In genomic region chr12:2764398-2764797, GRCh38 we compare ENCODE assay signal across 2 cellular contexts.
A peak's percentile ranks its signal among the peaks of the same experiment; 100 is the strongest.
TF ChIP-seq lines count a peak whose summit lies in the region.

No MANE protein-coding gene starts in this region.

TF ChIP-seq in liver, 16 proteins besides CTCF, POLR2A, EP300 and RAD21:
- TF ChIP-seq RXRA (IDR thresholded peaks at IDR 0.05) (peak; percentile 81 to 86), GABPA (IDR thresholded peaks at IDR 0.05 in 1 of 2, conservative IDR thresholded peaks at IDR 0.05 in 1 of 2) (peak in 1 of 2 donors; percentile 42), REST (IDR thresholded peaks at IDR 0.05) (peak; percentile 95), ATF3 (IDR thresholded peaks at IDR 0.05) (peak; percentile 14), HNF4A (conservative IDR thresholded peaks at IDR 0.05) (peak; percentile 94 to 95), SP1 (IDR thresholded peaks at IDR 0.05) (peak; percentile 87), TAF1 (conservative IDR thresholded peaks at IDR 0.05) (no peak), YY1 (IDR thresholded peaks at IDR 0.05) (peak; percentile 73), EGR1 (IDR thresholded peaks at IDR 0.05; ENCODE audit: low read depth in 2 of 2) (no peak), NR2F2 (IDR thresholded peaks at IDR 0.05) (peak; percentile 57), JUND (IDR thresholded peaks at IDR 0.05) (peak; percentile 30 to 66), ZBTB33 (IDR thresholded peaks at IDR 0.05) (peak; percentile 76), FOXA1 (IDR thresholded peaks at IDR 0.05) (peak; percentile 64), HNF4G (IDR thresholded peaks at IDR 0.05) (peak; percentile 42), MAX (IDR thresholded peaks at IDR 0.05) (no peak), FOXA2 (IDR thresholded peaks at IDR 0.05) (peak; percentile 68)
TF ChIP-seq in liver: peak in this region for 13.

TF ChIP-seq in HepG2, 621 proteins besides CTCF, POLR2A, EP300 and RAD21:
- TF ChIP-seq JDP2 (CRISPR knock-in tag; IDR thresholded peaks at IDR 0.05; ENCODE audit: borderline replicate concordance) = no peak
- no peak for TF ChIP-seq RNF219 (CRISPR knock-in tag; IDR thresholded peaks at IDR 0.05)
- TF ChIP-seq SSRP1 (CRISPR knock-in tag; IDR thresholded peaks at IDR 0.05) = no peak
- TF ChIP-seq ZNF143 (CRISPR knock-in tag; IDR thresholded peaks at IDR 0.05) = no peak
- no peak for TF ChIP-seq ZC3H4 (CRISPR knock-in tag; IDR thresholded peaks at IDR 0.05; ENCODE audit: borderline replicate concordance)
- TF ChIP-seq ZNF224 (CRISPR knock-in tag; IDR thresholded peaks at IDR 0.05) = no peak
- no peak for TF ChIP-seq ZNF367 (CRISPR knock-in tag; IDR thresholded peaks at IDR 0.05; ENCODE audit: borderline replicate concordance)
- TF ChIP-seq ZNF138 (CRISPR knock-in tag; IDR thresholded peaks at IDR 0.05; ENCODE audit: low read depth) = no peak
- no peak for TF ChIP-seq ZIK1 (CRISPR knock-in tag; IDR thresholded peaks at IDR 0.05; ENCODE audit: borderline replicate concordance, low read depth)
- no peak for TF ChIP-seq ZBTB14 (CRISPR knock-in tag; IDR thresholded peaks at IDR 0.05)
- no peak for TF ChIP-seq HNF4G (IDR thresholded peaks at IDR 0.05; ENCODE audit: borderline replicate concordance, low read depth, low read length)
- TF ChIP-seq HNF4G (CRISPR knock-in tag; IDR thresholded peaks at IDR 0.05; ENCODE audit: borderline replicate concordance, low read depth) = no peak
- TF ChIP-seq ZNF891 (CRISPR knock-in tag; IDR thresholded peaks at IDR 0.05) = no peak
- no peak for TF ChIP-seq TEAD2 (CRISPR knock-in tag; IDR thresholded peaks at IDR 0.05)
- TF ChIP-seq ZNF407 (CRISPR knock-in tag; IDR thresholded peaks at IDR 0.05; ENCODE audit: not compliant biosample characterization) = no peak
- no peak for TF ChIP-seq ZBTB34 (CRISPR knock-in tag; IDR thresholded peaks at IDR 0.05)
- TF ChIP-seq MXD4 (CRISPR knock-in tag; IDR thresholded peaks at IDR 0.05) = no peak
